21 cellular contexts compared by ENCODE assay signal in the genomic region with DNA sequence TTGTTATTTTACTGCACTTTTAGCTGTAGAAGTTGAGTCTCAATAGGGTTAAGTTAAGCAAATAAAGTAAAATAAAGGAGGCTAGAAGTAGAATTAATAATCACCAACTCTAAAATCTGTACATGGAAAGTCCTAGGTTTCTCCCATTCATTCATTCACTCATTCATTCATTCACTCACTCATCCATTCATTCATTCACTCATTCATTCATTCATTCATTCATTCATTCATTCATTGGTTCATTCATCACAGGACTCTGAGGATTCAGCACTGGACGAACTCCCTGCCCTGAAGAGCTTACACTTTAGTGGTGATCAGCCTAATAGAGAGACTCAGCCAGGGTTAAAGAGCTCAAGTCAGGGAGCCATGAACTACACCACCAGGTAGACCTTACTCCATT. TPM values are rescaled to one million over a fixed set of nuclear protein-coding genes. Genes with fewer than 3 reads are reported as not detected.
DNase-seq lines count a peak whose midpoint lies in the region; ATAC-seq, FAIRE-seq and TF ChIP-seq lines count a peak whose summit lies in the region.
"Had no signal": no experiment of that assay in that cellular context is flagged by ENCODE, and none has a peak within 500 bp of the region (broad histone marks: within the 10 kb centered on the region; RNA-seq: fewer than 3 reads in every experiment).

No MANE protein-coding gene starts in this region.

- H3K27me3 Mint-ChIP-seq in activated CD4-positive, alpha-beta T cell treated with anti-CD3 and anti-CD28 coated beads, Interleukin-2, amount 10 ng/mL, durations not matched to agents 24 days and 14 days: peaks cover 7% of the 10 kb centered on the region
- H3K27me3 Mint-ChIP-seq in activated T-cell treated with anti-CD3 and anti-CD28 coated beads, Interleukin-2, amount 50 U/mL, for 72 hours (ENCODE audit: low read depth): peaks cover 26% of the 10 kb centered on the region

- H3K4me2 ChIP-seq in K562 (ENCODE audit: insufficient read depth, low read length): no peak overlapping the region
- H3K4me2 ChIP-seq: GM23338 had no signal

- H3K9me3 Mint-ChIP-seq in activated CD4-positive, alpha-beta T cell treated with anti-CD3 and anti-CD28 coated beads, Interleukin-2, amount 10 ng/mL, durations not matched to agents 24 days and 14 days: no peaks in the 10 kb centered on the region
- H3K9me3 Mint-ChIP-seq in activated T-cell treated with anti-CD3 and anti-CD28 coated beads, Interleukin-2, amount 50 U/mL, for 72 hours: no peaks in the 10 kb centered on the region
- H3K9me3 Mint-ChIP-seq: CD8-positive, alpha-beta T cell; GM23338 had no signal

- FAIRE-seq in K562 (lab: Jason Lieb, UNC): no peak
- FAIRE-seq: D721Med, G401.6, GM12892, HTR-8/SVneo had no signal

- in situ Hi-C loops in K562 (cut with MboI): no loop called here

- no TSS peak for BruUV-seq in K562 (replicated peaks; lab: Mats Ljungman, UMichigan)

- WGBS in K562 (ENCODE audit: insufficient coverage, low coverage, missing lambda C conversion rate): 4% methylated on average over 1 of the region's 1 CpG

- no peak for DNase-seq in activated CD4-positive, alpha-beta T cell treated with anti-CD3 and anti-CD28 coated beads, Interleukin-2, amount 10 ng/mL, durations not matched to agents 24 days and 14 days
- no peak for DNase-seq in activated CD4-positive, alpha-beta T cell treated with anti-CD3 and anti-CD28 coated beads for 1 hour
- no peak for DNase-seq in activated T-cell treated with anti-CD3 and anti-CD28 coated beads, Interleukin-2, amount 50 U/mL, for 72 hours
- DNase-seq in activated T-cell treated with anti-CD3 and anti-CD28 coated beads, Interleukin-2, amount 50 U/mL, for 1 hour: no peak
- DNase-seq in K562 (ENCODE audit: extremely low read depth in 1 of 4, low spot score in 3 of 4) (no peak), NCI-H1048 (lab: John Stamatoyannopoulos, UW) (no peak)
- DNase-seq: CD8-positive, alpha-beta T cell; COR-L47; DMS153; DMS79 treated with DMSO at 0.1 percent for 48 hours; EL; H7 had no signal

- no peak overlapping the region for H3K27ac Mint-ChIP-seq in activated CD4-positive, alpha-beta T cell treated with anti-CD3 and anti-CD28 coated beads, Interleukin-2, amount 10 ng/mL, durations not matched to agents 24 days and 14 days
- peak overlapping the region; percentile 19 for H3K27ac Mint-ChIP-seq in activated T-cell treated with anti-CD3 and anti-CD28 coated beads, Interleukin-2, amount 50 U/mL, for 72 hours
- H3K27ac Mint-ChIP-seq: CD8-positive, alpha-beta T cell; GM23338 had no signal

- no peak overlapping the region for H2AFZ ChIP-seq in K562 (ENCODE audit: low read depth, low read length)
- H2AFZ ChIP-seq: GM23338 had no signal

- H3K27me3 ChIP-seq in K562 (ENCODE audit: control insufficient read depth in 2 of 2, insufficient read depth in 2 of 2, low read length in 2 of 2): no peaks in the 10 kb centered on the region

- H3K36me3 ChIP-seq in HEK293 (ENCODE audit: control insufficient read depth in 2 of 2, insufficient read depth in 1 of 2, low read length in 2 of 2): no peaks in the 10 kb centered on the region
- 0 out of 3 replicates have a peak, but pooled peaks cover 3% of the 10 kb centered on the region for H3K36me3 ChIP-seq in K562 (ENCODE audit: control insufficient read depth, insufficient read depth, low read length)

- TF ChIP-seq CTCF in HEK293 (tag by site-specific recombination; IDR thresholded peaks at IDR 0.05) (no peak), K562 (IDR thresholded peaks at IDR 0.05 in 2 of 3, conservative IDR thresholded peaks at IDR 0.05 in 1 of 3; ENCODE audit: insufficient read depth in 2 of 3, low read depth in 1 of 3, low read length in 3 of 3) (no peak)

- POLR2A ChIA-PET in HEK293 (lab: Yijun Ruan, JAX) (no interaction called here), K562 (lab: Yijun Ruan, JAX) (interaction anchor here (0.7 kb wide), 1 partner anchor 447 kb away, joined by 3 read pairs; no protein-coding TSS in a partner anchor)

- intact Hi-C loops in activated CD4-positive, alpha-beta T cell treated with anti-CD3 and anti-CD28 coated beads, Interleukin-2, amount 10 ng/mL, durations not matched to agents 24 days and 14 days (cut with micrococcal nuclease): no loop called here
- intact Hi-C loops in K562 (cut with micrococcal nuclease): no loop called here

- H4K20me1 ChIP-seq in K562 (replicated peaks; ENCODE audit: control insufficient read depth, insufficient read depth, low read length): no peaks in the 10 kb centered on the region

- peak overlapping the region; percentile 52 for H3K4me3 Mint-ChIP-seq in activated CD4-positive, alpha-beta T cell treated with anti-CD3 and anti-CD28 coated beads, Interleukin-2, amount 10 ng/mL, durations not matched to agents 24 days and 14 days
- peak overlapping the region in 1 of 2 donors; percentile 65 for H3K4me3 Mint-ChIP-seq in activated T-cell treated with anti-CD3 and anti-CD28 coated beads, Interleukin-2, amount 50 U/mL, for 72 hours
- H3K4me3 Mint-ChIP-seq: CD14-positive monocyte; CD8-positive, alpha-beta T cell; GM23338 had no signal

- TF ChIP-seq EP300 in K562 (IDR thresholded peaks at IDR 0.05; ENCODE audit: low read length): no peak

- no peaks in the 10 kb centered on the region for H3K9me3 ChIP-seq in HEK293 (ENCODE audit: control insufficient read depth, insufficient read depth, low read depth, low read length)
- no peaks in the 10 kb centered on the region for H3K9me3 ChIP-seq in K562 (replicated peaks; ENCODE audit: control insufficient read depth, insufficient read depth, low read depth, low read length)

- no peak for TF ChIP-seq RAD21 in K562 (CRISPR knock-in tag; conservative IDR thresholded peaks at IDR 0.05 in 1 of 2, IDR thresholded peaks at IDR 0.05 in 1 of 2)

- no peaks in the 10 kb centered on the region for H3K9me1 ChIP-seq in K562 (ENCODE audit: control insufficient read depth, insufficient read depth, low read length)

- H3K36me3 Mint-ChIP-seq in activated CD4-positive, alpha-beta T cell treated with anti-CD3 and anti-CD28 coated beads, Interleukin-2, amount 10 ng/mL, durations not matched to agents 24 days and 14 days (ENCODE audit: low read depth): no peaks in the 10 kb centered on the region
- no peaks in the 10 kb centered on the region for H3K36me3 Mint-ChIP-seq in activated T-cell treated with anti-CD3 and anti-CD28 coated beads, Interleukin-2, amount 50 U/mL, for 72 hours (ENCODE audit: insufficient read depth in 2 of 2)
- H3K36me3 Mint-ChIP-seq: CD14-positive monocyte had no signal

- peaks cover 6% of the 10 kb centered on the region for H3K79me2 ChIP-seq in K562 (ENCODE audit: control insufficient read depth, insufficient read depth, low read length)

- H3K27ac ChIP-seq in HEK293 (ENCODE audit: extremely low read depth, low read depth, low read length): no peak overlapping the region
- no peak overlapping the region for H3K27ac ChIP-seq in K562 (ENCODE audit: extremely low read depth, low read depth, low read length)
- H3K27ac ChIP-seq: 22Rv1 had no signal

- CTCF ChIA-PET in HEK293 (lab: Yijun Ruan, JAX) (interaction anchor here (0.7 kb wide), 1 partner anchor 216 kb away, joined by 6 read pairs; no protein-coding TSS in a partner anchor), K562 (lab: Yijun Ruan, JAX; ENCODE audit: low intra/inter-chr PET ratio) (no interaction called here)

- H3K4me1 ChIP-seq in HEK293 (ENCODE audit: control insufficient read depth, insufficient read depth, low read length): no peaks in the 10 kb centered on the region
- peaks cover 5 to 7% of the 10 kb centered on the region in 2 experiments; a peak in 2 of 5 replicates for H3K4me1 ChIP-seq in K562 (replicated peaks in 1 of 2; ENCODE audit: control insufficient read depth in 2 of 2, insufficient read depth in 2 of 2, low read length in 2 of 2)

- ATAC-seq in activated T-cell treated with anti-CD3 and anti-CD28 coated beads, Interleukin-2, amount 50 U/mL, for 72 hours (replicated peaks in 1 of 2): no peak
- no peak for ATAC-seq in K562
- no peak for ATAC-seq in activated CD4-positive, CD25-positive, alpha-beta regulatory T cell treated with anti-CD3 and anti-CD28 coated beads, Interleukin-2, amount 50 U/mL, for 24 hours
- ATAC-seq: CD8-positive, alpha-beta T cell; GM23338 had no signal

- no peak overlapping the region for H3K9ac ChIP-seq in K562 (ENCODE audit: insufficient read depth in 1 of 2, low read depth in 2 of 2, low read length in 2 of 2)

- H3K4me3 ChIP-seq in HEK293 (ENCODE audit: low read depth, low read length) (no peak overlapping the region), K562 (no peak overlapping the region)
- H3K4me3 ChIP-seq: GM23338 had no signal

- TF ChIP-seq POLR2A in K562 (conservative IDR thresholded peaks at IDR 0.05): no peak

- peaks cover 34% of the 10 kb centered on the region for H3K4me1 Mint-ChIP-seq in activated CD4-positive, alpha-beta T cell treated with anti-CD3 and anti-CD28 coated beads, Interleukin-2, amount 10 ng/mL, durations not matched to agents 24 days and 14 days
- peaks cover 44% of the 10 kb centered on the region for H3K4me1 Mint-ChIP-seq in activated T-cell treated with anti-CD3 and anti-CD28 coated beads, Interleukin-2, amount 50 U/mL, for 72 hours (ENCODE audit: low read depth)

RNA-seq across cellular contexts. Expression of gene LSG1, which starts 4.5 kb away (rescaled TPM):
- total RNA-seq in activated CD4-positive, alpha-beta T cell treated with anti-CD3 and anti-CD28 coated beads, Interleukin-2, amount 10 ng/mL, durations not matched to agents 24 days and 14 days: 59.0 and 60.2 TPM in 2 replicates
- total RNA-seq in activated T-cell treated with anti-CD3 and anti-CD28 coated beads, Interleukin-2, amount 50 U/mL, for 72 hours: 10 to 100 TPM; 38.3 to 43.4 TPM
- 63.6 and 106 TPM in 2 replicates for total RNA-seq in K562 (2011; cell fraction: chromatin; rRNA removed; ENCODE audit: low replicate concordance)
- total RNA-seq in K562 (2011; cell fraction: nucleolus; rRNA removed): 56.9 and 58.4 TPM in 2 replicates
- total RNA-seq in K562 (2011; cell fraction: nucleoplasm; rRNA removed): 51.1 and 71.5 TPM in 2 replicates
- total RNA-seq in K562 (2014; rRNA removed): 45.4 and 59.8 TPM in 2 replicates
- total RNA-seq in K562 (2014; rRNA removed; fragmentation: Illumina TruSeq; extraction: Trizol): 56.5 and 59.8 TPM in 2 replicates
- total RNA-seq in K562 (2015; rRNA removed; fragmentation: Illumina TruSeq; extraction: Trizol): 68.4 and 73.7 TPM in 2 replicates
- 35.2 and 37.9 TPM in 2 replicates for total RNA-seq in K562 (2021)
- polyA plus RNA-seq in K562 (2011; rRNA removed): 50.5 and 55.7 TPM in 2 replicates
- 21.2 and 29.8 TPM in 2 replicates for polyA plus RNA-seq in K562 (2011; cell fraction: cytosol; rRNA removed)
- 58.3 and 70.1 TPM in 2 replicates for polyA plus RNA-seq in K562 (2011; cell fraction: nucleus; rRNA removed)
- 21.9 and 36.2 TPM in 2 replicates for polyA plus RNA-seq in K562 (2012)
- 49.4 and 55.5 TPM in 2 replicates for polyA plus RNA-seq in K562 (2014; fragmentation: Illumina TruSeq; extraction: Trizol)
- polyA plus RNA-seq in K562 (2014; fragmentation: Nextera tagmentation; extraction: Ambion mirVana): 10 to 100 TPM; 14.9 to 23.0 TPM
- 39.5 and 46.7 TPM in 2 replicates for polyA plus RNA-seq in K562 (2014; rRNA removed)
- polyA minus RNA-seq in K562 (2011; rRNA and poly(A)+ RNA removed): 71.0 and 90.5 TPM in 2 replicates
- polyA minus RNA-seq in K562 (2011; cell fraction: cytosol; rRNA and poly(A)+ RNA removed): 29.7 and 38.5 TPM in 2 replicates
- 41.5 and 62.8 TPM in 2 replicates for polyA minus RNA-seq in K562 (2011; cell fraction: nucleus; rRNA and poly(A)+ RNA removed)

RNA-seq across cellular contexts. Expression of gene FAM43A, which starts 9.2 kb away (rescaled TPM):
- total RNA-seq in activated CD4-positive, alpha-beta T cell treated with anti-CD3 and anti-CD28 coated beads, Interleukin-2, amount 10 ng/mL, durations not matched to agents 24 days and 14 days: 7.0 TPM in 2 replicates
- total RNA-seq in activated T-cell treated with anti-CD3 and anti-CD28 coated beads, Interleukin-2, amount 50 U/mL, for 72 hours: 10 to 100 TPM in 1 of 2 donors, 1 to 10 TPM in 1; 5.4 to 13.4 TPM
- 1.8 TPM in 1 of 2 replicates, not detected in the other for total RNA-seq in K562 (2011; cell fraction: chromatin; rRNA removed; ENCODE audit: low replicate concordance)
- total RNA-seq in K562 (2011; cell fraction: nucleolus; rRNA removed): 1.1 and 2.3 TPM in 2 replicates
- total RNA-seq in K562 (2011; cell fraction: nucleoplasm; rRNA removed): 0.46 and 0.73 TPM in 2 replicates
- total RNA-seq in K562 (2014; rRNA removed) (0.45 and 0.54 TPM in 2 replicates), K562 (2014; rRNA removed; fragmentation: Illumina TruSeq; extraction: Trizol) (0.16 and 0.18 TPM in 2 replicates), K562 (2015; rRNA removed; fragmentation: Illumina TruSeq; extraction: Trizol) (0.07 and 0.15 TPM in 2 replicates), K562 (2021) (0.74 and 1.2 TPM in 2 replicates)
- polyA plus RNA-seq in K562 (2011; rRNA removed) (0.60 and 0.61 TPM in 2 replicates), K562 (2014; fragmentation: Illumina TruSeq; extraction: Trizol) (0.18 and 0.21 TPM in 2 replicates), K562 (2014; fragmentation: Nextera tagmentation; extraction: Ambion mirVana) (under 1 TPM; 0.03 to 0.04 TPM), K562 (2014; rRNA removed) (0.56 and 0.76 TPM in 2 replicates)
- 0.69 and 3.2 TPM in 2 replicates for polyA plus RNA-seq in K562 (2011; cell fraction: cytosol; rRNA removed)
- 2.0 and 5.0 TPM in 2 replicates for polyA plus RNA-seq in K562 (2011; cell fraction: nucleus; rRNA removed)
- polyA plus RNA-seq in K562 (2012): 1.0 and 1.5 TPM in 2 replicates
- 0.15 and 0.28 TPM in 2 replicates for polyA minus RNA-seq in K562 (2011; rRNA and poly(A)+ RNA removed)
- 0.55 and 1.0 TPM in 2 replicates for polyA minus RNA-seq in K562 (2011; cell fraction: cytosol; rRNA and poly(A)+ RNA removed)
- polyA minus RNA-seq in K562 (2011; cell fraction: nucleus; rRNA and poly(A)+ RNA removed): 1.3 and 1.7 TPM in 2 replicates

RNA-seq across cellular contexts. Expression of gene TMEM44, which starts 43.3 kb away (rescaled TPM):
- total RNA-seq in activated CD4-positive, alpha-beta T cell treated with anti-CD3 and anti-CD28 coated beads, Interleukin-2, amount 10 ng/mL, durations not matched to agents 24 days and 14 days: 2.4 and 2.8 TPM in 2 replicates
- 10 to 100 TPM; 11.9 to 19.6 TPM for total RNA-seq in activated T-cell treated with anti-CD3 and anti-CD28 coated beads, Interleukin-2, amount 50 U/mL, for 72 hours
- total RNA-seq in K562 (2011; cell fraction: chromatin; rRNA removed; ENCODE audit: low replicate concordance): 57.1 and 107 TPM in 2 replicates
- 59.7 and 67.4 TPM in 2 replicates for total RNA-seq in K562 (2011; cell fraction: nucleolus; rRNA removed)
- total RNA-seq in K562 (2011; cell fraction: nucleoplasm; rRNA removed): 57.2 and 61.1 TPM in 2 replicates
- total RNA-seq in K562 (2014; rRNA removed): 13.1 and 13.8 TPM in 2 replicates
- 6.0 and 7.2 TPM in 2 replicates for total RNA-seq in K562 (2014; rRNA removed; fragmentation: Illumina TruSeq; extraction: Trizol)
- 7.5 TPM in 2 replicates for total RNA-seq in K562 (2015; rRNA removed; fragmentation: Illumina TruSeq; extraction: Trizol)
- total RNA-seq in K562 (2021): 16.9 and 18.1 TPM in 2 replicates
- polyA plus RNA-seq in K562 (2011; rRNA removed): 13.5 and 14.5 TPM in 2 replicates
- polyA plus RNA-seq in K562 (2011; cell fraction: cytosol; rRNA removed): 11.8 and 16.3 TPM in 2 replicates
- polyA plus RNA-seq in K562 (2011; cell fraction: nucleus; rRNA removed): 44.6 and 76.9 TPM in 2 replicates
- polyA plus RNA-seq in K562 (2012): 9.8 and 17.5 TPM in 2 replicates
- 11.3 and 12.4 TPM in 2 replicates for polyA plus RNA-seq in K562 (2014; fragmentation: Illumina TruSeq; extraction: Trizol)
- polyA plus RNA-seq in K562 (2014; fragmentation: Nextera tagmentation; extraction: Ambion mirVana): 1 to 10 TPM in 1 of 2 experiments, under 1 TPM in 1; 0.53 to 1.7 TPM
- 15.5 and 16.2 TPM in 2 replicates for polyA plus RNA-seq in K562 (2014; rRNA removed)
- 9.1 and 13.7 TPM in 2 replicates for polyA minus RNA-seq in K562 (2011; rRNA and poly(A)+ RNA removed)
- 7.7 and 7.8 TPM in 2 replicates for polyA minus RNA-seq in K562 (2011; cell fraction: cytosol; rRNA and poly(A)+ RNA removed)
- polyA minus RNA-seq in K562 (2011; cell fraction: nucleus; rRNA and poly(A)+ RNA removed): 13.4 and 18.8 TPM in 2 replicates
- polyA plus RNA-seq: CD14-positive monocyte had no signal
